In genomic region chr2:230644356-230644755, GRCh38 we compare ENCODE assay signal across 8 cellular contexts.
DNase-seq lines count a peak whose midpoint lies in the region; ATAC-seq lines count a peak whose summit lies in the region.
"Not testable (repeated sequence)": the region's sequence is repeated elsewhere in the genome, so short reads cannot be mapped to it uniquely, and the experiment has no call there.

No MANE protein-coding gene starts in this region.

- not testable (repeated sequence) for H3K36me3 Mint-ChIP-seq in activated naive CD8-positive, alpha-beta T cell treated with anti-CD3 and anti-CD28 coated beads, Interleukin-2, amount 50 U/mL, for 24 hours (ENCODE audit: low read depth); memory B cell

- not testable (repeated sequence) for H3K9me3 Mint-ChIP-seq in activated naive CD8-positive, alpha-beta T cell treated with anti-CD3 and anti-CD28 coated beads, Interleukin-2, amount 50 U/mL, for 24 hours; memory B cell

- not testable (repeated sequence) for H3K27me3 ChIP-seq in subcutaneous abdominal adipose tissue (ENCODE audit: control insufficient read depth in 5 of 5, insufficient read depth in 4 of 5, low read length in 5 of 5)

- not testable (repeated sequence) for H3K36me3 ChIP-seq in subcutaneous abdominal adipose tissue (ENCODE audit: control insufficient read depth in 5 of 5, insufficient read depth in 5 of 5, low read length in 5 of 5)

- H3K27ac ChIP-seq in subcutaneous abdominal adipose tissue (ENCODE audit: low read depth, low read length), result peak overlapping the region; percentile 64

- H3K9ac ChIP-seq in subcutaneous abdominal adipose tissue (ENCODE audit: low read length in 5 of 5), result not testable (repeated sequence)

- H3K4me1 ChIP-seq in subcutaneous abdominal adipose tissue (ENCODE audit: control insufficient read depth in 5 of 5, insufficient read depth in 5 of 5, low read length in 5 of 5), result peaks cover 0 to 26% (median 12%) of the 10 kb centered on the region in 5 donors

- not testable (repeated sequence) for H3K27me3 Mint-ChIP-seq in activated naive CD8-positive, alpha-beta T cell treated with anti-CD3 and anti-CD28 coated beads, Interleukin-2, amount 50 U/mL, for 24 hours; memory B cell

- peak; percentile 52 for DNase-seq in SKM-1 (lab: John Stamatoyannopoulos, UW; ENCODE audit: unreplicated experiment)
- DNase-seq in activated CD8-positive, alpha-beta memory T cell treated with anti-CD3 and anti-CD28 coated beads for 24 hours, result peak; percentile 64
- not testable (repeated sequence) for DNase-seq in activated naive CD8-positive, alpha-beta T cell treated with anti-CD3 and anti-CD28 coated beads, Interleukin-2, amount 50 U/mL, for 24 hours; memory B cell (ENCODE audit: low spot score in 2 of 2)

- peak overlapping the region; percentile 96 for H3K27ac Mint-ChIP-seq in activated naive CD8-positive, alpha-beta T cell treated with anti-CD3 and anti-CD28 coated beads, Interleukin-2, amount 50 U/mL, for 24 hours
- peak overlapping the region; percentile 67 for H3K27ac Mint-ChIP-seq in memory B cell

- not testable (repeated sequence) for H3K9me3 ChIP-seq in subcutaneous abdominal adipose tissue (ENCODE audit: control insufficient read depth in 5 of 5, low read length in 5 of 5)

- H3K4me3 ChIP-seq in subcutaneous abdominal adipose tissue (ENCODE audit: low read depth in 1 of 5, low read length in 5 of 5), result not testable (repeated sequence)

- H3K4me1 Mint-ChIP-seq in activated naive CD8-positive, alpha-beta T cell treated with anti-CD3 and anti-CD28 coated beads, Interleukin-2, amount 50 U/mL, for 24 hours, result peaks cover 34% of the 10 kb centered on the region
- H3K4me1 Mint-ChIP-seq in memory B cell, result not testable (repeated sequence)

- H3K4me3 Mint-ChIP-seq in activated naive CD8-positive, alpha-beta T cell treated with anti-CD3 and anti-CD28 coated beads, Interleukin-2, amount 50 U/mL, for 24 hours, result peak overlapping the region; percentile 58
- not testable (repeated sequence) for H3K4me3 Mint-ChIP-seq in memory B cell

- ATAC-seq in GM18498 (IDR thresholded peaks at IDR 0.05; ENCODE audit: unreplicated experiment), result peak; percentile 37
- peak; percentile 2 for ATAC-seq in GM21390 (IDR thresholded peaks at IDR 0.05; ENCODE audit: unreplicated experiment)
- peak; percentile 14 for ATAC-seq in HG03460 (IDR thresholded peaks at IDR 0.05; ENCODE audit: unreplicated experiment)
- peak; percentile 27 for ATAC-seq in activated naive CD8-positive, alpha-beta T cell treated with anti-CD3 and anti-CD28 coated beads, Interleukin-2, amount 50 U/mL, for 24 hours
- ATAC-seq in memory B cell (ENCODE audit: low read depth), result not testable (repeated sequence)
